Comparison of ENCODE assay signal across 9 cellular contexts in genomic region chr9:28073278-28073677, GRCh38.
DNase-seq lines count a peak whose midpoint lies in the region; ATAC-seq and TF ChIP-seq lines count a peak whose summit lies in the region.
"Had no signal": no experiment of that assay in that cellular context is flagged by ENCODE, and none has a peak within 500 bp of the region (broad histone marks: within the 10 kb centered on the region; RNA-seq: fewer than 3 reads in every experiment).

No MANE protein-coding gene starts in this region.

- TF ChIP-seq EP300 in Ishikawa (IDR thresholded peaks at IDR 0.05; ENCODE audit: borderline replicate concordance) = no peak

- no peak for ATAC-seq in activated naive CD8-positive, alpha-beta T cell treated with anti-CD3 and anti-CD28 coated beads, Interleukin-2, amount 50 U/mL, for 24 hours
- ATAC-seq in GM21423 (IDR thresholded peaks at IDR 0.05; ENCODE audit: unreplicated experiment) = no peak
- no peak for ATAC-seq in GM21825 (IDR thresholded peaks at IDR 0.05; ENCODE audit: unreplicated experiment)
- ATAC-seq in HG02852 (IDR thresholded peaks at IDR 0.05; ENCODE audit: unreplicated experiment) = no peak

- DNase-seq in ELR (ENCODE audit: low read depth) = peak; percentile 16
- DNase-seq in SKM-1 treated with dmso at 0.1 percent for 144 hours (lab: John Stamatoyannopoulos, UW; ENCODE audit: unreplicated experiment) = peak; percentile 65
- peak; percentile 11 for DNase-seq in iPS DF 4.7 (ENCODE audit: extremely low read depth, low spot score)
- DNase-seq in activated naive CD8-positive, alpha-beta T cell treated with anti-CD3 and anti-CD28 coated beads, Interleukin-2, amount 50 U/mL, for 24 hours = no peak

- no peak overlapping the region for H3K4me3 Mint-ChIP-seq in activated naive CD8-positive, alpha-beta T cell treated with anti-CD3 and anti-CD28 coated beads, Interleukin-2, amount 50 U/mL, for 24 hours
- H3K4me3 Mint-ChIP-seq: T-helper 1 cell treated with Interleukin-12 subunit alpha and Interleukin-12 subunit beta and Interleukin-4 antibody, amounts not matched to agents 30 μg/mL and 1 μg/mL, for 36 hours had no signal

- peak; percentile 79 for TF ChIP-seq RAD21 in Ishikawa (IDR thresholded peaks at IDR 0.05; ENCODE audit: low read depth)

- no peak overlapping the region for H3K27ac Mint-ChIP-seq in activated naive CD8-positive, alpha-beta T cell treated with anti-CD3 and anti-CD28 coated beads, Interleukin-2, amount 50 U/mL, for 24 hours
- H3K27ac Mint-ChIP-seq: T-helper 1 cell treated with Interleukin-12 subunit alpha and Interleukin-12 subunit beta and Interleukin-4 antibody, amounts not matched to agents 30 μg/mL and 1 μg/mL, for 36 hours had no signal

- no peaks in the 10 kb centered on the region for H3K4me1 Mint-ChIP-seq in activated naive CD8-positive, alpha-beta T cell treated with anti-CD3 and anti-CD28 coated beads, Interleukin-2, amount 50 U/mL, for 24 hours

- no peaks in the 10 kb centered on the region for H3K27me3 Mint-ChIP-seq in activated naive CD8-positive, alpha-beta T cell treated with anti-CD3 and anti-CD28 coated beads, Interleukin-2, amount 50 U/mL, for 24 hours

- H3K36me3 Mint-ChIP-seq in activated naive CD8-positive, alpha-beta T cell treated with anti-CD3 and anti-CD28 coated beads, Interleukin-2, amount 50 U/mL, for 24 hours (ENCODE audit: low read depth) = no peaks in the 10 kb centered on the region

- no peaks in the 10 kb centered on the region for H3K9me3 Mint-ChIP-seq in activated naive CD8-positive, alpha-beta T cell treated with anti-CD3 and anti-CD28 coated beads, Interleukin-2, amount 50 U/mL, for 24 hours
- H3K9me3 Mint-ChIP-seq: T-helper 1 cell treated with Interleukin-12 subunit alpha and Interleukin-12 subunit beta and Interleukin-4 antibody, amounts not matched to agents 30 μg/mL and 1 μg/mL, for 36 hours had no signal

TF ChIP-seq in Ishikawa, 13 proteins besides CTCF, POLR2A, EP300 and RAD21:
- TF ChIP-seq FOXM1 (IDR thresholded peaks at IDR 0.05; ENCODE audit: borderline replicate concordance, low read depth) = no peak
- TF ChIP-seq ZBTB7A (IDR thresholded peaks at IDR 0.05; ENCODE audit: low read depth) = no peak
- TF ChIP-seq YY1 (IDR thresholded peaks at IDR 0.05; ENCODE audit: low read depth) = no peak
- TF ChIP-seq USF1 (IDR thresholded peaks at IDR 0.05) = no peak
- TF ChIP-seq TAF1 (IDR thresholded peaks at IDR 0.05; ENCODE audit: low read depth) = no peak
- TF ChIP-seq TEAD4 (IDR thresholded peaks at IDR 0.05) = no peak
- no peak for TF ChIP-seq MAX (IDR thresholded peaks at IDR 0.05)
- TF ChIP-seq TCF12 (IDR thresholded peaks at IDR 0.05; ENCODE audit: low read depth) = no peak
- TF ChIP-seq NFIC (IDR thresholded peaks at IDR 0.05) = no peak
- no peak for TF ChIP-seq CEBPB (IDR thresholded peaks at IDR 0.05)
- TF ChIP-seq CREB1 (IDR thresholded peaks at IDR 0.05; ENCODE audit: low read depth) = no peak
- TF ChIP-seq REST (IDR thresholded peaks at IDR 0.05; ENCODE audit: low read depth) = no peak
- no peak for TF ChIP-seq EGR1 (IDR thresholded peaks at IDR 0.05)
